9 cellular contexts compared by ENCODE assay signal in genomic region chr2:222690564-222691200, GRCh38. TPM values are rescaled to one million over a fixed set of nuclear protein-coding genes. Genes with fewer than 3 reads are reported as not detected.
DNase-seq lines count a peak whose midpoint lies in the region; ATAC-seq and TF ChIP-seq lines count a peak whose summit lies in the region.
"Had no signal": no experiment of that assay in that cellular context is flagged by ENCODE, and none has a peak within 500 bp of the region (broad histone marks: within the 10 kb centered on the region; RNA-seq: fewer than 3 reads in every experiment).

No MANE protein-coding gene starts in this region.

- peaks cover 4 to 5% of the 10 kb centered on the region in 2 experiments for H3K9me3 Mint-ChIP-seq in H9

- no peak overlapping the region for H3K27ac Mint-ChIP-seq in H9

- H3K9me3 ChIP-seq in H9 (ENCODE audit: control insufficient read depth, low read depth, low read length) = no peaks in the 10 kb centered on the region
- H3K9me3 ChIP-seq in SJCRH30 (replicated peaks) = no peaks in the 10 kb centered on the region
- no peaks in the 10 kb centered on the region for H3K9me3 ChIP-seq in aorta (ENCODE audit: control insufficient read depth, low read length)

- H3K4me1 ChIP-seq in H9 (ENCODE audit: insufficient read depth, low read length) = no peaks in the 10 kb centered on the region
- H3K4me1 ChIP-seq in SJCRH30 = no peaks in the 10 kb centered on the region
- H3K4me1 ChIP-seq in aorta (ENCODE audit: control insufficient read depth in 1 of 2, insufficient read depth in 2 of 2, low read length in 2 of 2) = peaks cover 2 to 3% of the 10 kb centered on the region in 2 donors

- intact Hi-C loops in aorta (cut with DNase I) = loop anchor here (5.0 kb wide), 2 partner anchors 212 to 222 kb away; no protein-coding TSS in a partner anchor

- no peak overlapping the region for H2BK120ac ChIP-seq in H9 (ENCODE audit: low read depth, low read length, poor library complexity, severe bottlenecking)

- ATAC-seq in aorta (ENCODE audit: low FRiP score) = peak; percentile 90

- H4K20me1 ChIP-seq in H9 (ENCODE audit: control insufficient read depth, insufficient read depth, insufficient read length) = no peaks in the 10 kb centered on the region

- no peak overlapping the region for H2AK5ac ChIP-seq in H9 (ENCODE audit: insufficient read length, low read length)

- H3K9ac ChIP-seq in H9 (ENCODE audit: extremely low read depth, insufficient read length, low read length) = no peak overlapping the region

- no peak overlapping the region for H4K8ac ChIP-seq in H9 (replicated peaks; ENCODE audit: insufficient read length, low read depth, low read length)

- H3K36me3 ChIP-seq in SJCRH30 (no peaks in the 10 kb centered on the region), aorta (ENCODE audit: control insufficient read depth in 1 of 2, insufficient read depth in 2 of 2, low read length in 1 of 2) (no peaks in the 10 kb centered on the region)

- no peaks in the 10 kb centered on the region for H3K4me1 Mint-ChIP-seq in H9

- peaks cover 3 to 5% (median 3%) of the 10 kb centered on the region in 3 experiments; a peak in 3 of 7 replicates for H3K36me3 Mint-ChIP-seq in H9 (ENCODE audit: insufficient read depth in 1 of 3, low read depth in 3 of 3)

- H3K79me2 ChIP-seq in H9 (ENCODE audit: insufficient read depth, low read length) = no peaks in the 10 kb centered on the region

- H3K23me2 ChIP-seq in H9 (ENCODE audit: insufficient read length, low read depth, low read length, poor library complexity, severe bottlenecking) = no peaks in the 10 kb centered on the region

- H2BK12ac ChIP-seq in H9 (ENCODE audit: insufficient read length, low read depth, low read length) = no peak overlapping the region

- no peak overlapping the region for H3K27ac ChIP-seq in H9 (ENCODE audit: insufficient read length, low read depth, low read length)
- H3K27ac ChIP-seq in SJCRH30 = no peak overlapping the region
- H3K27ac ChIP-seq in aorta (ENCODE audit: low read depth in 1 of 2, low read length in 2 of 2) = no peak overlapping the region

- no peaks in the 10 kb centered on the region; the same call in 1 of the 2 replicates for H3K27me3 Mint-ChIP-seq in H9 (ENCODE audit: low read depth)

- H3K4me3 Mint-ChIP-seq in H9 = no peak overlapping the region

- H3K23ac ChIP-seq in H9 (ENCODE audit: insufficient read length, low read depth, low read length) = no peak overlapping the region

- no peak overlapping the region for H2BK20ac ChIP-seq in H9 (ENCODE audit: low read depth, low read length, poor library complexity, severe bottlenecking)

- WGBS in H9 (ENCODE audit: extremely low coverage, insufficient read length, low lambda C conversion rate) = no CpG with 5 or more reads among the region's 10 CpGs
- WGBS in aorta, 2 donors = 20 to 28% methylated on average over 10 of the region's 10 CpGs

- TF ChIP-seq CTCF in GM12864 (IDR thresholded peaks at IDR 0.05; ENCODE audit: low read depth, low read length, missing control alignments) = peak; percentile 98
- TF ChIP-seq CTCF in H9 (conservative IDR thresholded peaks at IDR 0.05) = peak; percentile 100
- TF ChIP-seq CTCF in LNCaP clone FGC (IDR thresholded peaks at IDR 0.05; ENCODE audit: control insufficient read depth, extremely low read depth, insufficient read depth) = peak; percentile 99

- peak; percentile 42 for DNase-seq in GM12864 (ENCODE audit: low read depth)
- peak; percentile 76 for DNase-seq in H9
- peak; percentile 41 for DNase-seq in LNCaP clone FGC (ENCODE audit: low read depth)
- peak; percentile 79 to 90 for DNase-seq in SJCRH30
- DNase-seq in activated effector memory CD4-positive, alpha-beta T cell treated with anti-CD3 and anti-CD28 coated beads, Interleukin-2, amount 50 U/mL, for 16 hours = peak; percentile 86
- DNase-seq in globus pallidus (ENCODE audit: low spot score) = peak; percentile 62
- peak; percentile 41 for DNase-seq in pulmonary artery endothelial cell (ENCODE audit: low read depth, low spot score)
- DNase-seq in aorta = peak; percentile 78 to 91

- H4K91ac ChIP-seq in H9 (ENCODE audit: insufficient read length, low read depth, low read length) = no peak overlapping the region

- H2BK15ac ChIP-seq in H9 (ENCODE audit: low read depth, low read length) = no peak overlapping the region

- H3K4me3 ChIP-seq in GM12864 (ENCODE audit: low read depth, low read length) (no peak overlapping the region), LNCaP clone FGC (ENCODE audit: low read depth, low read length) (no peak overlapping the region), SJCRH30 (no peak overlapping the region), aorta (ENCODE audit: low read length in 2 of 2) (peak overlapping the region in 1 of 2 donors; percentile 45)

- no peak overlapping the region for H3K4me2 ChIP-seq in H9 (ENCODE audit: insufficient read depth, insufficient read length, low read length)

- H3K27me3 ChIP-seq in H9 (ENCODE audit: insufficient read depth, low read length) (no peaks in the 10 kb centered on the region), SJCRH30 (no peaks in the 10 kb centered on the region), aorta (ENCODE audit: control insufficient read depth in 1 of 2, insufficient read depth in 2 of 2, low read length in 1 of 2) (no peaks in the 10 kb centered on the region)

- H3K18ac ChIP-seq in H9 (ENCODE audit: insufficient read length, low read depth, low read length) = no peak overlapping the region

- no peak overlapping the region for H3K14ac ChIP-seq in H9 (ENCODE audit: insufficient read depth, low read length)

- no peaks in the 10 kb centered on the region for H3K79me1 ChIP-seq in H9 (ENCODE audit: insufficient read depth, low read depth, low read length, poor library complexity, severe bottlenecking)

- no peak overlapping the region for H2BK5ac ChIP-seq in H9 (ENCODE audit: insufficient read length, low read length)

- H2AFZ ChIP-seq in H9 (ENCODE audit: low read length) = no peak overlapping the region

- H3K4ac ChIP-seq in H9 (ENCODE audit: low read depth, low read length) = no peak overlapping the region

- no peak overlapping the region for H3K56ac ChIP-seq in H9 (ENCODE audit: insufficient read length, low read depth, low read length)

- no peak overlapping the region for H3T11ph ChIP-seq in H9 (ENCODE audit: low read length)

- no peak overlapping the region for H4K5ac ChIP-seq in H9 (ENCODE audit: insufficient read length, low read depth, low read length)

RNA-seq across cellular contexts. Expression of gene MOGAT1, which starts 19.2 kb away (rescaled TPM):
- total RNA-seq in H9 (2021) (not detected in 2 replicates), pulmonary artery endothelial cell (not detected in 2 replicates), aorta (not detected)
- not detected in 2 replicates for total RNA-seq in SJCRH30 (2014; rRNA removed; shearing (Covaris generic))
- not detected for polyA plus RNA-seq in aorta
- polyA plus RNA-seq: thymus had no signal

RNA-seq across cellular contexts. Expression of gene FARSB, which starts 34.8 kb away (rescaled TPM):
- total RNA-seq in H9 (2021) = 31.2 and 32.1 TPM in 2 replicates
- 76.0 and 78.9 TPM in 2 replicates for total RNA-seq in SJCRH30 (2014; rRNA removed; shearing (Covaris generic))
- 20.3 and 20.8 TPM in 2 replicates for total RNA-seq in pulmonary artery endothelial cell
- 10 to 100 TPM; 12.6 to 14.6 TPM for total RNA-seq in aorta
- polyA plus RNA-seq in aorta = 10 to 100 TPM in 1 of 2 donors, 1 to 10 TPM in 1; 8.4 to 11.4 TPM
